Comparison of ENCODE assay signal across 3 cellular contexts in genomic region chr19:15680923-15681322, GRCh38.
TF ChIP-seq lines count a peak whose summit lies in the region.

No MANE protein-coding gene starts in this region.

TF ChIP-seq in WTC11, 78 proteins besides CTCF, POLR2A, EP300 and RAD21:
- TF ChIP-seq GABPB1 (CRISPR knock-in tag; IDR thresholded peaks at IDR 0.05) (peak; percentile 87), SMAD3 (CRISPR knock-in tag; IDR thresholded peaks at IDR 0.05; ENCODE audit: borderline replicate concordance) (no peak), TEAD4 (CRISPR knock-in tag; IDR thresholded peaks at IDR 0.05) (no peak)

TF ChIP-seq in HepG2, 621 proteins besides CTCF, POLR2A, EP300 and RAD21 (continues in another document):
- TF ChIP-seq HNF4G (IDR thresholded peaks at IDR 0.05; ENCODE audit: borderline replicate concordance, low read depth, low read length) (peak; percentile 95), HNF4G (CRISPR knock-in tag; IDR thresholded peaks at IDR 0.05; ENCODE audit: borderline replicate concordance, low read depth) (peak; percentile 88), ZNF556 (CRISPR knock-in tag; IDR thresholded peaks at IDR 0.05; ENCODE audit: borderline replicate concordance) (0 out of 2 replicates have a peak, but pooled peaks have one; percentile 28), NFE2 (CRISPR knock-in tag; IDR thresholded peaks at IDR 0.05) (no peak), HOXA5 (CRISPR knock-in tag; IDR thresholded peaks at IDR 0.05) (0 out of 2 replicates have a peak, but pooled peaks have one; percentile 37), ZNF563 (CRISPR knock-in tag; IDR thresholded peaks at IDR 0.05) (no peak), NR2F2 (IDR thresholded peaks at IDR 0.05; ENCODE audit: borderline replicate concordance, low read depth) (peak; percentile 54; the same call in 1 of the 2 replicates), HDAC1 (CRISPR knock-in tag; IDR thresholded peaks at IDR 0.05) (peak; percentile 49), ZFP90 (CRISPR knock-in tag; IDR thresholded peaks at IDR 0.05; ENCODE audit: borderline replicate concordance) (no peak), DDIT3 (CRISPR knock-in tag; IDR thresholded peaks at IDR 0.05) (no peak), PLRG1 (conservative IDR thresholded peaks at IDR 0.05) (no peak), FOXP1 (IDR thresholded peaks at IDR 0.05) (no peak), FOXP1 (CRISPR knock-in tag; IDR thresholded peaks at IDR 0.05) (peak; percentile 22; the same call in 1 of the 2 replicates), ZNF432 (CRISPR knock-in tag; IDR thresholded peaks at IDR 0.05; ENCODE audit: borderline replicate concordance) (no peak), MIER2 (CRISPR knock-in tag; IDR thresholded peaks at IDR 0.05) (peak; percentile 82), ZNF18 (CRISPR knock-in tag; IDR thresholded peaks at IDR 0.05; ENCODE audit: insufficient replicate concordance) (no peak), KDM6A (CRISPR knock-in tag; IDR thresholded peaks at IDR 0.05; ENCODE audit: low read depth) (peak; percentile 72; the same call in 1 of the 2 replicates), MTF2 (CRISPR knock-in tag; IDR thresholded peaks at IDR 0.05; ENCODE audit: borderline replicate concordance) (no peak), PTBP1 (IDR thresholded peaks at IDR 0.05; ENCODE audit: low read depth, low read length, poor library complexity, severe bottlenecking) (no peak), ZNF644 (CRISPR knock-in tag; IDR thresholded peaks at IDR 0.05; ENCODE audit: low read depth) (peak; percentile 71; the same call in 1 of the 2 replicates), ZGPAT (CRISPR knock-in tag; IDR thresholded peaks at IDR 0.05) (peak; percentile 53; the same call in 1 of the 2 replicates), TCF7L2 (IDR thresholded peaks at IDR 0.05; ENCODE audit: low read depth, low read length) (no peak), SRSF4 (IDR thresholded peaks at IDR 0.05; ENCODE audit: low read depth, low read length, poor library complexity, severe bottlenecking) (no peak), PITX1 (CRISPR knock-in tag; IDR thresholded peaks at IDR 0.05) (no peak), TBL1XR1 (IDR thresholded peaks at IDR 0.05; ENCODE audit: borderline replicate concordance, low read length, partially characterized antibody) (peak; percentile 50), SETDB1 (CRISPR knock-in tag; IDR thresholded peaks at IDR 0.05; ENCODE audit: borderline replicate concordance) (no peak), HNF4A (CRISPR knock-in tag; IDR thresholded peaks at IDR 0.05) (peak; percentile 98), ZNF709 (CRISPR knock-in tag; IDR thresholded peaks at IDR 0.05) (no peak), BCL3 (CRISPR knock-in tag; IDR thresholded peaks at IDR 0.05) (no peak), ZNF788 (CRISPR knock-in tag; IDR thresholded peaks at IDR 0.05; ENCODE audit: borderline replicate concordance) (0 out of 2 replicates have a peak, but pooled peaks have one; percentile 15), RARG (CRISPR knock-in tag; IDR thresholded peaks at IDR 0.05; ENCODE audit: low read depth) (0 out of 2 replicates have a peak, but pooled peaks have one; percentile 48), ZFP36 (IDR thresholded peaks at IDR 0.05; ENCODE audit: borderline replicate concordance, low read depth, low read length, partially characterized antibody) (no peak), NCOA2 (CRISPR knock-in tag; IDR thresholded peaks at IDR 0.05) (peak; percentile 62), DNMT3B (CRISPR knock-in tag; conservative IDR thresholded peaks at IDR 0.05) (0 out of 2 replicates have a peak, but pooled peaks have one; percentile 26), CBFB (CRISPR knock-in tag; IDR thresholded peaks at IDR 0.05) (no peak)

TF ChIP-seq in GM23338, 12 proteins besides CTCF, POLR2A, EP300 and RAD21:
- no peak for TF ChIP-seq ZNF462 (CRISPR knock-in tag; IDR thresholded peaks at IDR 0.05)
- TF ChIP-seq CREB1 (CRISPR knock-in tag; IDR thresholded peaks at IDR 0.05; ENCODE audit: low read depth) = no peak
- TF ChIP-seq ZNF331 (CRISPR knock-in tag; IDR thresholded peaks at IDR 0.05; ENCODE audit: low read depth) = no peak
- TF ChIP-seq REST (IDR thresholded peaks at IDR 0.05; ENCODE audit: unreplicated experiment) = no peak
- no peak for TF ChIP-seq ETS1 (IDR thresholded peaks at IDR 0.05)
- no peak for TF ChIP-seq POLR2AphosphoS5 (IDR thresholded peaks at IDR 0.05; ENCODE audit: low read depth)
- no peak for TF ChIP-seq STAT1 (IDR thresholded peaks at IDR 0.05; ENCODE audit: unreplicated experiment)
- no peak for TF ChIP-seq EZH2 (IDR thresholded peaks at IDR 0.05; ENCODE audit: low read depth, unreplicated experiment)
- TF ChIP-seq EZH2phosphoT487 (IDR thresholded peaks at IDR 0.05; ENCODE audit: unreplicated experiment) = no peak
- no peak for TF ChIP-seq JUNB (IDR thresholded peaks at IDR 0.05; ENCODE audit: unreplicated experiment)
- TF ChIP-seq NANOG (IDR thresholded peaks at IDR 0.05; ENCODE audit: borderline replicate concordance) = no peak
- TF ChIP-seq ZNF114 (CRISPR knock-in tag; IDR thresholded peaks at IDR 0.05) = no peak
TF ChIP-seq in GM23338: peak in this region for 0.
